In genomic region chr10:110501142-110501937, GRCh38 we compare ENCODE assay signal across 8 cellular contexts. TPM values are rescaled to one million over a fixed set of nuclear protein-coding genes. Genes with fewer than 3 reads are reported as not detected.
DNase-seq lines count a peak whose midpoint lies in the region; ATAC-seq, FAIRE-seq and TF ChIP-seq lines count a peak whose summit lies in the region.

No MANE protein-coding gene starts in this region.

- no peak for TF ChIP-seq CTCF in HepG2 (CRISPR knock-in tag; IDR thresholded peaks at IDR 0.05)

- no peaks in the 10 kb centered on the region for H3K36me3 ChIP-seq in HepG2 (replicated peaks in 1 of 2; ENCODE audit: control insufficient read depth in 1 of 2, insufficient read depth in 2 of 2, low read length in 2 of 2)

- CTCF ChIA-PET in HepG2 (lab: Yijun Ruan, JAX; ENCODE audit: low intra/inter-chr PET ratio, low total read pairs) = no interaction called here

- ATAC-seq in HepG2 (peak; percentile 6; the same call in 1 of the 3 replicates), GM21723 (IDR thresholded peaks at IDR 0.05; ENCODE audit: unreplicated experiment) (no peak)

- BruUV-seq in HepG2 (replicated peaks; lab: Mats Ljungman, UMichigan) = no TSS peak

- intact Hi-C loops in HepG2 (cut with micrococcal nuclease; ENCODE audit: unreplicated experiment) = no loop called here

- no peak for TF ChIP-seq RAD21 in HepG2 (CRISPR knock-in tag; IDR thresholded peaks at IDR 0.05)

- peaks cover 0 to 44% of the 10 kb centered on the region in 2 experiments; a peak in 4 of 5 replicates for H3K27me3 ChIP-seq in HepG2 (ENCODE audit: control insufficient read depth in 1 of 2, insufficient read depth in 2 of 2, low read length in 2 of 2)

- no peak overlapping the region for H2AFZ ChIP-seq in HepG2 (ENCODE audit: low read length)

- no peaks in the 10 kb centered on the region for H3K79me2 ChIP-seq in HepG2 (ENCODE audit: insufficient read depth, low read length)

- no peaks in the 10 kb centered on the region for H4K20me1 ChIP-seq in HepG2 (ENCODE audit: insufficient read depth, low read length)

- peak overlapping the region; percentile 25; the same call in 1 of the 2 replicates for H3K4me2 ChIP-seq in HepG2 (ENCODE audit: low read depth, low read length)

- no peak overlapping the region for H3K9ac ChIP-seq in HepG2 (ENCODE audit: insufficient read depth, low read depth, low read length)

- POLR2A ChIA-PET in HepG2 (lab: Yijun Ruan, JAX) = interaction anchor here (1.0 to 1.3 kb wide), 3 partner anchors 11 to 196 kb away, joined by 3 to 6 read pairs (median 3); partner anchors contain the start of gene SMNDC1

- in situ Hi-C loops in KBM-7 (cut with MboI; ENCODE audit: low pct_unique_long_range_greater_than_20kb, low sequenced_read_pairs) (no loop called here), HepG2 (cut with HindIII; ENCODE audit: extremely low pct_ligation_motif_present, low pct_unique_long_range_greater_than_20kb) (no loop called here)

- H3K27ac ChIP-seq in HepG2 (ENCODE audit: extremely low read length, insufficient read depth, low read length) = no peak overlapping the region

- DNase-seq in A172 (ENCODE audit: low spot score) (peak; percentile 99), GM12891 (ENCODE audit: insufficient read length, low spot score) (no peak), KBM-7 (peak; percentile 81), dedifferentiated amniotic fluid mesenchymal stem cell (ENCODE audit: extremely low spot score) (peak; percentile 83), HepG2 (ENCODE audit: low spot score) (peak; percentile 59)
- DNase-seq in activated CD4-positive, CD25-positive, alpha-beta regulatory T cell treated with anti-CD3 and anti-CD28 coated beads, Interleukin-2, amount 50 U/mL, for 16 hours (ENCODE audit: low read depth, low spot score) = peak; percentile 13
- peak in 2 of 3 experiments; percentile 32 to 55 for DNase-seq in stimulated activated CD4-positive, alpha-beta T cell treated with anti-CD3 and anti-CD28 coated beads, TNF-alpha, amount 100 ng/mL, for 4 hours (ENCODE audit: low read depth in 3 of 3)

- TF ChIP-seq POLR2A in GM12891 (IDR thresholded peaks at IDR 0.05; ENCODE audit: low read depth, low read length) (no peak), HepG2 (IDR thresholded peaks at IDR 0.05; ENCODE audit: insufficient read depth in 1 of 2, low read depth in 2 of 2, low read length in 2 of 2) (no peak)

- H3K9me3 ChIP-seq in HepG2 (ENCODE audit: low read length) = no peaks in the 10 kb centered on the region

- 28% methylated on average over 7 of the region's 9 CpGs for WGBS in HepG2 (ENCODE audit: low lambda C conversion rate)

- H3K4me1 ChIP-seq in HepG2 (ENCODE audit: insufficient read depth, low read length) = peaks cover 24% of the 10 kb centered on the region

- FAIRE-seq in GM12891 (lab: Jason Lieb, UNC) (peak; percentile 71), HepG2 (lab: Jason Lieb, UNC) (no peak)

- H3K4me3 ChIP-seq in HepG2 (replicated peaks in 1 of 3; ENCODE audit: insufficient read depth in 1 of 3, low read depth in 2 of 3, low read length in 3 of 3) = no peak overlapping the region; a peak in 2 of 6 replicates

- no peak for TF ChIP-seq EP300 in HepG2 (IDR thresholded peaks at IDR 0.05; ENCODE audit: low read depth in 2 of 2, low read length in 2 of 2)
- TF ChIP-seq EP300 in HepG2 (CRISPR knock-in tag; IDR thresholded peaks at IDR 0.05; ENCODE audit: borderline replicate concordance) = no peak

TF ChIP-seq in GM12891, 5 proteins besides CTCF, POLR2A, EP300 and RAD21:
- peak; percentile 38 for TF ChIP-seq POU2F2 (IDR thresholded peaks at IDR 0.05; ENCODE audit: low read depth, low read length)
- TF ChIP-seq SPI1 (IDR thresholded peaks at IDR 0.05; ENCODE audit: low read depth, low read length) = peak; percentile 87
- TF ChIP-seq PAX5 (IDR thresholded peaks at IDR 0.05; ENCODE audit: insufficient read depth, low read length, severe bottlenecking) = no peak
- no peak for TF ChIP-seq TAF1 (IDR thresholded peaks at IDR 0.05; ENCODE audit: low read depth, low read length)
- peak; percentile 32; the same call in 1 of the 2 replicates for TF ChIP-seq POLR2AphosphoS5 (IDR thresholded peaks at IDR 0.05; ENCODE audit: low read depth, low read length)

TF ChIP-seq in HepG2, 621 proteins besides CTCF, POLR2A, EP300 and RAD21 (continues in another document):
- TF ChIP-seq IRF9 (CRISPR knock-in tag; IDR thresholded peaks at IDR 0.05; ENCODE audit: borderline replicate concordance) (no peak), HOMEZ (CRISPR knock-in tag; IDR thresholded peaks at IDR 0.05; ENCODE audit: low read depth) (no peak), ZNF503 (CRISPR knock-in tag; IDR thresholded peaks at IDR 0.05) (no peak), ZNF644 (CRISPR knock-in tag; IDR thresholded peaks at IDR 0.05; ENCODE audit: low read depth) (0 out of 2 replicates have a peak, but pooled peaks have one; percentile 12), GABPB1 (CRISPR knock-in tag; IDR thresholded peaks at IDR 0.05) (peak; percentile 22; the same call in 1 of the 2 replicates), FOSL2 (CRISPR knock-in tag; IDR thresholded peaks at IDR 0.05) (peak; percentile 95)

RNA-seq across cellular contexts. Expression of gene DUSP5, which starts 3.6 kb away (rescaled TPM):
- total RNA-seq in A172 (2014; rRNA removed; shearing (Covaris generic)) = 6.8 and 9.5 TPM in 2 replicates
- polyA plus RNA-seq in GM12891 (2012; ENCODE audit: low read depth, missing spikeins) = 60.6 TPM
- 1.4 and 1.5 TPM in 2 replicates for total RNA-seq in HepG2 (2016; rRNA removed; fragmentation: Illumina TruSeq; extraction: Trizol)
- total RNA-seq in HepG2 (2016; cell fraction: cytosol; rRNA removed; fragmentation: Illumina TruSeq; extraction: Trizol; ENCODE audit: low read depth) = 0.35 and 0.71 TPM in 2 replicates
- total RNA-seq in HepG2 (2016; cell fraction: insoluble cytoplasmic fraction; rRNA removed; fragmentation: Illumina TruSeq; extraction: Trizol) = 1.2 and 1.5 TPM in 2 replicates
- 1.7 and 2.0 TPM in 2 replicates for total RNA-seq in HepG2 (2016; cell fraction: membrane; rRNA removed; fragmentation: Illumina TruSeq; extraction: Trizol)
- total RNA-seq in HepG2 (2016; cell fraction: nucleus; rRNA removed; fragmentation: Illumina TruSeq; extraction: Trizol) = 0.88 and 0.99 TPM in 2 replicates
- polyA plus RNA-seq in HepG2 (2011; rRNA removed) = 3.7 and 5.8 TPM in 2 replicates
- 6.6 and 7.0 TPM in 2 replicates for polyA plus RNA-seq in HepG2 (2011; cell fraction: cytosol; rRNA removed)
- polyA plus RNA-seq in HepG2 (2011; cell fraction: nucleus; rRNA removed) = 4.5 and 4.8 TPM in 2 replicates
- polyA plus RNA-seq in HepG2 (2012) = 2.3 and 5.4 TPM in 2 replicates
- polyA plus RNA-seq in HepG2 (2016; cell fraction: cytosol; fragmentation: Illumina TruSeq; extraction: Trizol; ENCODE audit: low read depth) = 0.44 and 0.53 TPM in 2 replicates
- 1.4 and 1.6 TPM in 2 replicates for polyA plus RNA-seq in HepG2 (2016; cell fraction: insoluble cytoplasmic fraction; fragmentation: Illumina TruSeq; extraction: Trizol; ENCODE audit: low read depth)
- 1.2 and 1.7 TPM in 2 replicates for polyA plus RNA-seq in HepG2 (2016; cell fraction: membrane; fragmentation: Illumina TruSeq; extraction: Trizol; ENCODE audit: low read depth)
- polyA plus RNA-seq in HepG2 (2016; cell fraction: nucleus; fragmentation: Illumina TruSeq; extraction: Trizol; ENCODE audit: insufficient read depth, low read depth) = 0.82 and 1.5 TPM in 2 replicates
- polyA minus RNA-seq in HepG2 (2011; rRNA and poly(A)+ RNA removed; ENCODE audit: low replicate concordance) = 26.8 and 47.7 TPM in 2 replicates
- polyA minus RNA-seq in HepG2 (2011; cell fraction: cytosol; rRNA and poly(A)+ RNA removed) = 12.5 and 15.5 TPM in 2 replicates
- 4.5 and 6.5 TPM in 2 replicates for polyA minus RNA-seq in HepG2 (2011; cell fraction: nucleus; rRNA and poly(A)+ RNA removed)
